ENCODE assay signal across 13 cellular contexts in the genomic region with DNA sequence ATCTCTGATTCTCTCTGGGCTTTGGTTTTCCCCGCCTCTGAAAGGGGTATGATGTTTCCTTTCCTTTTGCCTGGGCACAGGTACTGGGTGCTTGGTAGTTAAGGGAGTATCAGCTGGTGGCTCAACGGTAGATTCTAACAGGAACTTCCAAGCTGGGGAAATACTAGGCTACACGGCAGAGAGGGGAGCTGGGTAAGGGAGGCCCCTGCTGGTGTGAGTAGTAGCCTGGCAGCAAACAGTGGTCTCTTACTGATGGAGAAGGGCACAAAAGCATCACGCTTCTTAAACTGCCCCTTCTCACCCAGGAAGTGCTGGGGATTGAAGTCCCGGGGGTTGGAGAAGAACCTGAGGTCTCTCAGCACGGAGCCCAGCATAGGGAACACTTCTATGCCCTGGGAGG. TPM values are rescaled to one million over a fixed set of nuclear protein-coding genes. Genes with fewer than 3 reads are reported as not detected.
DNase-seq lines count a peak whose midpoint lies in the region; ATAC-seq, FAIRE-seq and TF ChIP-seq lines count a peak whose summit lies in the region.
"Had no signal": no experiment of that assay in that cellular context is flagged by ENCODE, and none has a peak within 500 bp of the region (broad histone marks: within the 10 kb centered on the region; RNA-seq: fewer than 3 reads in every experiment).

No MANE protein-coding gene starts in this region.

- TF ChIP-seq CTCF in brain microvascular endothelial cell (IDR thresholded peaks at IDR 0.05; ENCODE audit: low read depth, low read length, missing control alignments) (peak; percentile 70), pancreas (IDR thresholded peaks at IDR 0.05) (peak in 2 of 4 donors; percentile 19)

- peak; percentile 58 for DNase-seq in activated CD8-positive, alpha-beta memory T cell treated with anti-CD3 and anti-CD28 coated beads, Interleukin-2, amount 50 U/mL, for 48 hours
- no peak for DNase-seq in activated CD8-positive, alpha-beta memory T cell treated with anti-CD3 and anti-CD28 coated beads, Interleukin-2, amount 50 U/mL, for 4 hours
- DNase-seq in MV-4-11 (lab: John Stamatoyannopoulos, UW) (peak; percentile 68), brain microvascular endothelial cell (no peak), pancreas (peak in 2 of 6 donors; percentile 23 to 55), SW480 (ENCODE audit: low spot score) (no peak), NCI-H1417 treated with DMSO at 0.1 percent for 48 hours (lab: John Stamatoyannopoulos, UW) (no peak), epidermal melanocyte (ENCODE audit: insufficient read length, low spot score) (no peak)
- DNase-seq: mesenchymal stem cell, NCI-H2081 had no signal

- H3K4me3 ChIP-seq in brain microvascular endothelial cell (ENCODE audit: low read depth, low read length) (no peak overlapping the region), pancreas (peak overlapping the region in 1 of 4 donors; percentile 37)
- H3K4me3 ChIP-seq: SK-N-MC had no signal

- WGBS in pancreas, 2 donors = 37 to 48% methylated on average over 6 of the region's 6 CpGs

- H3K4me1 ChIP-seq in pancreas = no peaks in the 10 kb centered on the region

- intact Hi-C loops in pancreas (cut with DNase I) = loop anchor here in 1 of 3 donors (10.0 kb wide), 1 partner anchor 244 kb away; no protein-coding TSS in a partner anchor

- no peak overlapping the region for H3K27ac ChIP-seq in brain microvascular endothelial cell
- H3K27ac ChIP-seq in pancreas = no peak overlapping the region
- H3K27ac ChIP-seq: SK-N-MC had no signal

- ATAC-seq in pancreas = peak in 3 of 4 donors; percentile 36 to 93 (median 93)

- no peak for FAIRE-seq in pancreas (lab: Jason Lieb, UNC)

- no peaks in the 10 kb centered on the region for H3K9me3 ChIP-seq in pancreas

- H3K36me3 ChIP-seq in brain microvascular endothelial cell (replicated peaks) (no peaks in the 10 kb centered on the region), pancreas (no peaks in the 10 kb centered on the region)

- in situ Hi-C loops in brain microvascular endothelial cell (cut with HindIII; ENCODE audit: low pct_ligation_motif_present, low sequenced_read_pairs) = no loop called here

- H3K27me3 ChIP-seq in brain microvascular endothelial cell (replicated peaks) (no peaks in the 10 kb centered on the region), pancreas (no peaks in the 10 kb centered on the region)

RNA-seq across cellular contexts. Expression of gene CYP2A7, which starts 26.9 kb away (rescaled TPM):
- total RNA-seq in pancreas = under 1 TPM in 1 of 6 donors, not detected in 5; 0.25 TPM
- not detected for polyA plus RNA-seq in pancreas
- total RNA-seq: activated naive CD4-positive, alpha-beta T cell treated with anti-CD3 and anti-CD28 coated beads, Interleukin-2, amount 50 U/mL, for 72 hours had no signal
- polyA plus RNA-seq: AG04450 had no signal

RNA-seq across cellular contexts. Expression of gene CYP2A6, which starts 58.7 kb away (rescaled TPM):
- under 1 TPM in 1 of 6 donors, not detected in 5; 0.66 TPM for total RNA-seq in pancreas
- not detected for polyA plus RNA-seq in pancreas
- polyA plus RNA-seq: AG04450 had no signal

Comparison
In these comparisons a context has a peak if more than half of its experiments do, and no peak if none do; other contexts are left out.
1. DNase-seq: peak in activated CD8-positive, alpha-beta memory T cell treated with anti-CD3 and anti-CD28 coated beads, Interleukin-2, amount 50 U/mL, for 48 hours (single experiment) and MV-4-11 (single experiment); none in activated CD8-positive, alpha-beta memory T cell treated with anti-CD3 and anti-CD28 coated beads, Interleukin-2, amount 50 U/mL, for 4 hours (single experiment), brain microvascular endothelial cell (single experiment), SW480 (single experiment), NCI-H1417 treated with DMSO at 0.1 percent for 48 hours (single experiment) and epidermal melanocyte (single experiment).